In genomic region chr22:21613553-21614233, GRCh38 we compare ENCODE assay signal across 30 cellular contexts. TPM values are rescaled to one million over a fixed set of nuclear protein-coding genes. Genes with fewer than 3 reads are reported as not detected.
DNase-seq lines count a peak whose midpoint lies in the region; ATAC-seq and TF ChIP-seq lines count a peak whose summit lies in the region.
"Had no signal": no experiment of that assay in that cellular context is flagged by ENCODE, and none has a peak within 500 bp of the region (broad histone marks: within the 10 kb centered on the region; RNA-seq: fewer than 3 reads in every experiment).

No MANE protein-coding gene starts in this region.

- no peak overlapping the region for H3K27ac ChIP-seq in CD8-positive, alpha-beta T cell (ENCODE audit: low read depth, low read length)
- no peak overlapping the region for H3K27ac ChIP-seq in sigmoid colon
- H3K27ac ChIP-seq in gastroesophageal sphincter: no peak overlapping the region
- H3K27ac ChIP-seq: right atrium auricular region, tibial nerve had no signal

- H3K4me1 Mint-ChIP-seq in activated naive CD4-positive, alpha-beta T cell treated with anti-CD3 and anti-CD28 coated beads for 36 hours (ENCODE audit: low read depth): peaks cover 14% of the 10 kb centered on the region
- H3K4me1 Mint-ChIP-seq in CD8-positive, alpha-beta T cell (ENCODE audit: low read depth): peaks cover 24% of the 10 kb centered on the region
- H3K4me1 Mint-ChIP-seq in activated B cell treated with CpG ODN at 0.5 μM for 24 hours (peaks cover 43% of the 10 kb centered on the region), osteocyte (ENCODE audit: unreplicated experiment) (peaks cover 3% of the 10 kb centered on the region)

- no peak for TF ChIP-seq POLR2A in sigmoid colon (IDR thresholded peaks at IDR 0.05)
- no peak for TF ChIP-seq POLR2A in gastroesophageal sphincter (IDR thresholded peaks at IDR 0.05)

- 85 to 94% methylated on average over 4 of the region's 4 CpGs for WGBS in sigmoid colon, 2 donors
- WGBS in gastroesophageal sphincter (ENCODE audit: low coverage in 1 of 2), 2 donors: 89 to 93% methylated on average over 3 to 4 of the region's 4 CpGs

- H3K27me3 Mint-ChIP-seq in activated naive CD4-positive, alpha-beta T cell treated with anti-CD3 and anti-CD28 coated beads for 36 hours (ENCODE audit: low read depth): no peaks in the 10 kb centered on the region
- no peaks in the 10 kb centered on the region for H3K27me3 Mint-ChIP-seq in CD8-positive, alpha-beta T cell (ENCODE audit: low read depth)
- H3K27me3 Mint-ChIP-seq in activated B cell treated with CpG ODN at 0.5 μM for 24 hours (no peaks in the 10 kb centered on the region), osteocyte (ENCODE audit: unreplicated experiment) (no peaks in the 10 kb centered on the region)
- H3K27me3 Mint-ChIP-seq: activated CD4-positive, alpha-beta T cell treated with anti-CD3 and anti-CD28 coated beads, Interleukin-2, amount 10 ng/mL, durations not matched to agents 24 days and 14 days; activated CD8-positive, alpha-beta memory T cell treated with anti-CD3 and anti-CD28 coated beads, Interleukin-2, amount 10 ng/mL, durations not matched to agents 7 days and 5 days had no signal

- no peaks in the 10 kb centered on the region for H3K4me1 ChIP-seq in CD8-positive, alpha-beta T cell (ENCODE audit: insufficient read depth, low read length)
- H3K4me1 ChIP-seq in sigmoid colon (no peaks in the 10 kb centered on the region), gastroesophageal sphincter (peaks cover 0 to 7% (median 0%) of the 10 kb centered on the region in 3 donors)
- H3K4me1 ChIP-seq: BE2C, right atrium auricular region had no signal

- H3K9me3 ChIP-seq in CD8-positive, alpha-beta T cell (ENCODE audit: low read length): no peaks in the 10 kb centered on the region
- H3K9me3 ChIP-seq in sigmoid colon: no peaks in the 10 kb centered on the region
- no peaks in the 10 kb centered on the region for H3K9me3 ChIP-seq in gastroesophageal sphincter
- H3K9me3 ChIP-seq: BE2C, right atrium auricular region, spleen, tibial nerve had no signal

- POLR2A ChIA-PET in CD8-positive, alpha-beta T cell (lab: Charles Lee): interaction anchor here (1.4 kb wide), 1 partner anchor 15 kb away, joined by 3 read pairs; no protein-coding TSS in a partner anchor
- POLR2A ChIA-PET in activated B cell treated with CpG ODN at 0.5 μM for 24 hours (lab: Charles Lee): no interaction called here

- no peak for TF ChIP-seq CTCF in CD8-positive, alpha-beta T cell (IDR thresholded peaks at IDR 0.05)
- TF ChIP-seq CTCF in activated B cell treated with CpG ODN at 0.5 μM for 24 hours (IDR thresholded peaks at IDR 0.05) (no peak), osteocyte (IDR thresholded peaks at IDR 0.05) (no peak), sigmoid colon (IDR thresholded peaks at IDR 0.05) (no peak), gastroesophageal sphincter (IDR thresholded peaks at IDR 0.05) (no peak)

- intact Hi-C loops in activated naive CD4-positive, alpha-beta T cell treated with anti-CD3 and anti-CD28 coated beads for 36 hours (cut with micrococcal nuclease): loop anchor here (10.0 kb wide), 1 partner anchor 581 kb away; no protein-coding TSS in a partner anchor
- intact Hi-C loops in CD8-positive, alpha-beta T cell (cut with DNase I, micrococcal nuclease): loop anchor here in 1 of 2 experiments (5.0 kb wide), 1 partner anchor 36 kb away; no protein-coding TSS in a partner anchor
- intact Hi-C loops in activated B cell treated with CpG ODN at 0.5 μM for 24 hours (cut with micrococcal nuclease) (no loop called here), sigmoid colon (cut with DNase I) (no loop called here)

- no peaks in the 10 kb centered on the region for H3K27me3 ChIP-seq in CD8-positive, alpha-beta T cell (ENCODE audit: insufficient read depth, low read length)
- H3K27me3 ChIP-seq in sigmoid colon (no peaks in the 10 kb centered on the region), gastroesophageal sphincter (no peaks in the 10 kb centered on the region)
- H3K27me3 ChIP-seq: BE2C, right atrium auricular region, spleen, tibial nerve had no signal

- TF ChIP-seq EP300 in sigmoid colon (IDR thresholded peaks at IDR 0.05): no peak
- TF ChIP-seq EP300 in gastroesophageal sphincter (IDR thresholded peaks at IDR 0.05): no peak

- H3K36me3 ChIP-seq in CD8-positive, alpha-beta T cell (ENCODE audit: insufficient read depth, low read length): peaks cover 30% of the 10 kb centered on the region
- peaks cover 0 to 42% (median 17%) of the 10 kb centered on the region in 4 donors for H3K36me3 ChIP-seq in sigmoid colon
- peaks cover 0 to 64% of the 10 kb centered on the region in 2 donors for H3K36me3 ChIP-seq in gastroesophageal sphincter

- no peak overlapping the region for H3K4me3 ChIP-seq in CD8-positive, alpha-beta T cell (ENCODE audit: low read depth, low read length)
- no peak overlapping the region for H3K4me3 ChIP-seq in sigmoid colon
- no peak overlapping the region for H3K4me3 ChIP-seq in gastroesophageal sphincter
- H3K4me3 ChIP-seq: right atrium auricular region, spleen, tibial nerve had no signal

- peaks cover 18% of the 10 kb centered on the region for H3K36me3 Mint-ChIP-seq in activated naive CD4-positive, alpha-beta T cell treated with anti-CD3 and anti-CD28 coated beads for 36 hours (ENCODE audit: low read depth)
- peaks cover 0 to 13% of the 10 kb centered on the region in 2 donors for H3K36me3 Mint-ChIP-seq in activated naive CD4-positive, alpha-beta T cell treated with anti-CD3 and anti-CD28 coated beads, Interleukin-2, amount 50 U/mL, for 72 hours
- H3K36me3 Mint-ChIP-seq in CD8-positive, alpha-beta T cell: peaks cover 54% of the 10 kb centered on the region
- H3K36me3 Mint-ChIP-seq in activated B cell treated with CpG ODN at 0.5 μM for 24 hours (ENCODE audit: low read depth) (peaks cover 56% of the 10 kb centered on the region), osteocyte (ENCODE audit: unreplicated experiment) (peaks cover 17% of the 10 kb centered on the region)

- H3K4me3 Mint-ChIP-seq in activated naive CD4-positive, alpha-beta T cell treated with anti-CD3 and anti-CD28 coated beads for 36 hours: no peak overlapping the region
- no peak overlapping the region for H3K4me3 Mint-ChIP-seq in CD8-positive, alpha-beta T cell
- H3K4me3 Mint-ChIP-seq in activated B cell treated with CpG ODN at 0.5 μM for 24 hours: no peak overlapping the region
- no peak overlapping the region for H3K4me3 Mint-ChIP-seq in osteocyte (ENCODE audit: unreplicated experiment)
- H3K4me3 Mint-ChIP-seq: activated CD4-positive, alpha-beta T cell treated with anti-CD3 and anti-CD28 coated beads, Interleukin-2, amount 10 ng/mL, durations not matched to agents 24 days and 14 days; activated CD8-positive, alpha-beta memory T cell treated with anti-CD3 and anti-CD28 coated beads, Interleukin-2, amount 10 ng/mL, durations not matched to agents 7 days and 5 days had no signal

- ATAC-seq in activated naive CD4-positive, alpha-beta T cell treated with anti-CD3 and anti-CD28 coated beads, Interleukin-2, amount 50 U/mL, for 72 hours: no peak
- no peak for ATAC-seq in CD8-positive, alpha-beta T cell
- ATAC-seq in activated B cell treated with CpG ODN at 0.5 μM for 24 hours (ENCODE audit: low read depth): no peak
- no peak for ATAC-seq in gastroesophageal sphincter
- ATAC-seq: activated CD8-positive, alpha-beta memory T cell treated with anti-CD3 and anti-CD28 coated beads, Interleukin-2, amount 10 ng/mL, durations not matched to agents 7 days and 5 days; Panc1 had no signal

- no peak for DNase-seq in activated naive CD4-positive, alpha-beta T cell treated with anti-CD3 and anti-CD28 coated beads for 36 hours
- no peak for DNase-seq in activated naive CD4-positive, alpha-beta T cell treated with anti-CD3 and anti-CD28 coated beads, Interleukin-2, amount 50 U/mL, for 72 hours (ENCODE audit: low spot score in 2 of 2)
- no peak for DNase-seq in CD8-positive, alpha-beta T cell
- DNase-seq in activated B cell treated with CpG ODN at 0.5 μM for 24 hours (no peak), osteocyte (ENCODE audit: extremely low spot score, unreplicated experiment) (no peak), DMS79 treated with DMSO at 0.1 percent for 48 hours (lab: John Stamatoyannopoulos, UW) (no peak), sigmoid colon (no peak)
- DNase-seq: activated CD4-positive, alpha-beta T cell treated with anti-CD3 and anti-CD28 coated beads, Interleukin-2, amount 10 ng/mL, durations not matched to agents 24 days and 14 days; activated CD8-positive, alpha-beta memory T cell treated with anti-CD3 and anti-CD28 coated beads, Interleukin-2, amount 10 ng/mL, durations not matched to agents 7 days and 5 days; activated naive CD4-positive, alpha-beta T cell treated with anti-CD3 and anti-CD28 coated beads, Interleukin-2, amount 50 U/mL, for 16 hours; activated T-cell treated with anti-CD3 and anti-CD28 coated beads, Interleukin-2, amount 50 U/mL, for 48 hours; BE2C; DND-41; GF-D8; hippocampal formation; Kasumi-1; NCI-H1417 treated with DMSO at 0.1 percent for 48 hours; NCI-H2081; NCI-H345; NCI-H69; SHP77; spleen; stimulated activated CD8-positive, alpha-beta memory T cell treated with anti-CD3 and anti-CD28 coated beads, Interleukin-4, amount 100 ng/mL, for 48 hours; T-helper 2 cell had no signal

- CTCF ChIA-PET in activated naive CD4-positive, alpha-beta T cell treated with anti-CD3 and anti-CD28 coated beads for 36 hours (lab: Charles Lee): interaction anchor here (1.9 kb wide), 1 partner anchor 33 kb away, joined by 5 read pairs; no protein-coding TSS in a partner anchor
- CTCF ChIA-PET in CD8-positive, alpha-beta T cell (lab: Charles Lee): interaction anchor here (1.1 to 2.1 kb wide), 5 partner anchors 11 to 33 kb away, joined by 3 to 6 read pairs (median 4); partner anchors contain the start of gene SDF2L1
- CTCF ChIA-PET in activated B cell treated with CpG ODN at 0.5 μM for 24 hours (lab: Charles Lee): no interaction called here

- no peaks in the 10 kb centered on the region for H3K9me3 Mint-ChIP-seq in activated naive CD4-positive, alpha-beta T cell treated with anti-CD3 and anti-CD28 coated beads for 36 hours
- no peaks in the 10 kb centered on the region for H3K9me3 Mint-ChIP-seq in activated naive CD4-positive, alpha-beta T cell treated with anti-CD3 and anti-CD28 coated beads, Interleukin-2, amount 50 U/mL, for 72 hours
- H3K9me3 Mint-ChIP-seq in CD8-positive, alpha-beta T cell: no peaks in the 10 kb centered on the region
- H3K9me3 Mint-ChIP-seq in activated B cell treated with CpG ODN at 0.5 μM for 24 hours (no peaks in the 10 kb centered on the region), osteocyte (ENCODE audit: unreplicated experiment) (no peaks in the 10 kb centered on the region)
- H3K9me3 Mint-ChIP-seq: activated CD4-positive, alpha-beta T cell treated with anti-CD3 and anti-CD28 coated beads, Interleukin-2, amount 10 ng/mL, durations not matched to agents 24 days and 14 days had no signal

- peak overlapping the region; percentile 2 for H3K27ac Mint-ChIP-seq in activated naive CD4-positive, alpha-beta T cell treated with anti-CD3 and anti-CD28 coated beads for 36 hours
- H3K27ac Mint-ChIP-seq in activated naive CD4-positive, alpha-beta T cell treated with anti-CD3 and anti-CD28 coated beads, Interleukin-2, amount 50 U/mL, for 72 hours: peak overlapping the region in 1 of 2 donors; percentile 82
- H3K27ac Mint-ChIP-seq in CD8-positive, alpha-beta T cell: peak overlapping the region; percentile 37
- H3K27ac Mint-ChIP-seq in activated B cell treated with CpG ODN at 0.5 μM for 24 hours (peak overlapping the region; percentile 60), osteocyte (ENCODE audit: unreplicated experiment) (peak overlapping the region; percentile 14)
- H3K27ac Mint-ChIP-seq: activated CD4-positive, alpha-beta T cell treated with anti-CD3 and anti-CD28 coated beads, Interleukin-2, amount 10 ng/mL, durations not matched to agents 24 days and 14 days; activated CD8-positive, alpha-beta memory T cell treated with anti-CD3 and anti-CD28 coated beads, Interleukin-2, amount 10 ng/mL, durations not matched to agents 7 days and 5 days had no signal

RNA-seq across cellular contexts. Expression of gene YDJC, which starts 16.1 kb away (rescaled TPM):
- 10 to 100 TPM; 50.3 to 53.2 TPM for total RNA-seq in activated naive CD4-positive, alpha-beta T cell treated with anti-CD3 and anti-CD28 coated beads for 36 hours
- 10 to 100 TPM; 26.9 to 47.9 TPM for total RNA-seq in activated naive CD4-positive, alpha-beta T cell treated with anti-CD3 and anti-CD28 coated beads, Interleukin-2, amount 50 U/mL, for 72 hours
- total RNA-seq in CD8-positive, alpha-beta T cell: 10 to 100 TPM; 25.6 to 26.0 TPM
- total RNA-seq in activated B cell treated with CpG ODN at 0.5 μM for 24 hours (46.1 and 51.4 TPM in 2 replicates), osteocyte (15.7 and 15.9 TPM in 2 replicates), sigmoid colon (10 to 100 TPM in 3 of 4 donors, 1 to 10 TPM in 1; 8.3 to 16.3 (median 15.3) TPM), gastroesophageal sphincter (10 to 100 TPM; 13.1 to 23.6 (median 22.1) TPM)
- 10 to 100 TPM; 17.4 to 36.5 (median 18.3) TPM for polyA plus RNA-seq in sigmoid colon

RNA-seq across cellular contexts. Expression of gene CCDC116, which starts 18.9 kb away (rescaled TPM):
- total RNA-seq in activated naive CD4-positive, alpha-beta T cell treated with anti-CD3 and anti-CD28 coated beads for 36 hours: under 1 TPM; 0.19 to 0.30 TPM
- total RNA-seq in activated naive CD4-positive, alpha-beta T cell treated with anti-CD3 and anti-CD28 coated beads, Interleukin-2, amount 50 U/mL, for 72 hours: under 1 TPM in 1 of 2 donors, not detected in 1; 0.54 TPM
- under 1 TPM; 0.19 to 0.33 TPM for total RNA-seq in CD8-positive, alpha-beta T cell
- total RNA-seq in activated B cell treated with CpG ODN at 0.5 μM for 24 hours (1.0 and 1.2 TPM in 2 replicates), osteocyte (0.59 and 0.78 TPM in 2 replicates), sigmoid colon (1 to 10 TPM in 1 of 4 donors, under 1 TPM in 3; 0.33 to 2.5 (median 0.38) TPM), gastroesophageal sphincter (1 to 10 TPM in 1 of 4 donors, under 1 TPM in 3; 0.16 to 1.3 (median 0.20) TPM)
- under 1 TPM in 1 of 3 donors, not detected in 2; 0.58 TPM for polyA plus RNA-seq in sigmoid colon
- total RNA-seq: bronchial epithelial cell, lung microvascular endothelial cell, right atrium auricular region had no signal

RNA-seq across cellular contexts. Expression of gene SDF2L1, which starts 28.4 kb away (rescaled TPM):
- total RNA-seq in activated naive CD4-positive, alpha-beta T cell treated with anti-CD3 and anti-CD28 coated beads for 36 hours: 10 to 100 TPM; 21.7 to 22.3 TPM
- total RNA-seq in activated naive CD4-positive, alpha-beta T cell treated with anti-CD3 and anti-CD28 coated beads, Interleukin-2, amount 50 U/mL, for 72 hours: 10 to 100 TPM; 25.3 to 27.8 TPM
- 10 to 100 TPM; 20.8 to 21.5 TPM for total RNA-seq in CD8-positive, alpha-beta T cell
- total RNA-seq in activated B cell treated with CpG ODN at 0.5 μM for 24 hours (40.0 and 43.3 TPM in 2 replicates), osteocyte (20.7 and 23.2 TPM in 2 replicates), sigmoid colon (10 to 100 TPM in 3 of 4 donors, 1 to 10 TPM in 1; 6.1 to 38.8 (median 24.4) TPM), gastroesophageal sphincter (10 to 100 TPM; 20.7 to 44.1 (median 30.5) TPM)
- 100 to 1,000 TPM in 1 of 3 donors, 10 to 100 TPM in 2; 15.6 to 127 (median 25.0) TPM for polyA plus RNA-seq in sigmoid colon

RNA-seq across cellular contexts. Expression of gene UBE2L3, which starts 46.2 kb away (rescaled TPM):
- total RNA-seq in activated naive CD4-positive, alpha-beta T cell treated with anti-CD3 and anti-CD28 coated beads for 36 hours: 10 to 100 TPM; 49.1 to 50.1 TPM
- total RNA-seq in activated naive CD4-positive, alpha-beta T cell treated with anti-CD3 and anti-CD28 coated beads, Interleukin-2, amount 50 U/mL, for 72 hours: 10 to 100 TPM; 46.1 to 62.5 TPM
- total RNA-seq in CD8-positive, alpha-beta T cell: 10 to 100 TPM; 20.7 to 22.4 TPM
- total RNA-seq in activated B cell treated with CpG ODN at 0.5 μM for 24 hours (39.8 and 43.3 TPM in 2 replicates), osteocyte (57.1 and 57.9 TPM in 2 replicates), sigmoid colon (10 to 100 TPM; 36.1 to 50.7 (median 43.3) TPM), gastroesophageal sphincter (10 to 100 TPM; 40.5 to 94.4 (median 60.0) TPM)
- polyA plus RNA-seq in sigmoid colon: 10 to 100 TPM; 63.7 to 87.2 (median 71.0) TPM

RNA-seq across cellular contexts. Expression of gene PPIL2, which starts 52.1 kb away (rescaled TPM):
- total RNA-seq in activated naive CD4-positive, alpha-beta T cell treated with anti-CD3 and anti-CD28 coated beads for 36 hours: 10 to 100 TPM; 40.9 to 42.3 TPM
- 10 to 100 TPM; 33.9 to 50.5 TPM for total RNA-seq in activated naive CD4-positive, alpha-beta T cell treated with anti-CD3 and anti-CD28 coated beads, Interleukin-2, amount 50 U/mL, for 72 hours
- total RNA-seq in CD8-positive, alpha-beta T cell: 10 to 100 TPM; 42.5 to 51.7 TPM
- total RNA-seq in activated B cell treated with CpG ODN at 0.5 μM for 24 hours (58.4 and 64.0 TPM in 2 replicates), osteocyte (44.5 and 49.5 TPM in 2 replicates), sigmoid colon (10 to 100 TPM; 15.1 to 28.0 (median 18.5) TPM), gastroesophageal sphincter (10 to 100 TPM; 18.6 to 38.0 (median 22.4) TPM)
- 10 to 100 TPM; 13.2 to 46.3 (median 19.4) TPM for polyA plus RNA-seq in sigmoid colon
